Comparison of ENCODE assay signal across 10 cellular contexts in the genomic region with DNA sequence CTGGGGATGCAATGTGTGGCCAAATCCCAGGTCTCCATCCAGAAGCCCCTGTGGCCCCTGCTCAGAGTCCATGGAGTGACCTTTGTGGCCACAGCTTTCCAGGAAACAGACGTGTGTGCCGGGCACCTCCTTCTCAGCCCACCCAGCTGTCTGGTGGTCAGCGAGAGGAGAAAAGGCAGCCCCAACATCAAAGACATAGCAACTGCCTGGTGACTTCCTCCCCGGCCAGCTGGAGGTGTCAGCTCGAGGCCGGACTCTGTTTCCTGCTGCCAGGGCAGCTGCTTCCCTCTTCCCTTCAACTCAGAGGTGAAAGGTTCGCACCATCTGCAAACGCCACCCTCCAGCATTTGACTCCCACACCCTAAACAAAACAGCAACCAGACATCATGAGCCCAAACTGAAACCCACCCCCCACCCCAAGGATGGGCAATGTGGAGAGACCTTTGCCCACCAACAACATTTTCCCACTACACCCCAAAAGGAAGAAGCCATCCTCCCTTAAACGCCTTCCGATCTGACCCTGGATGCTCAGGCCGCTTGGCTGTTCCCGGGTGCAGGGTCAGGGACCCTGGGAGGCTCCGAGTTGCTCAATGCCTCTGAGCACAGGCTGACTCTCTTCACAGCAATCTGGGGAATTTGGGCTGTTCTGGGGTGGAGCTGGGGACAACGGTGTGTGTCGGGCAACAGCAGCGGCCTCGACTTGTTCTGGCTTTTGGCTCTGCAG.
DNase-seq lines count a peak whose midpoint lies in the region; ATAC-seq, FAIRE-seq and TF ChIP-seq lines count a peak whose summit lies in the region.
"Had no signal": no experiment of that assay in that cellular context is flagged by ENCODE, and none has a peak within 500 bp of the region (broad histone marks: within the 10 kb centered on the region; RNA-seq: fewer than 3 reads in every experiment).

No MANE protein-coding gene starts in this region.

- no peaks in the 10 kb centered on the region for H3K36me3 ChIP-seq in stomach

- ATAC-seq in left ventricle myocardium superior, result no peak
- ATAC-seq in GM21576 (IDR thresholded peaks at IDR 0.05; ENCODE audit: unreplicated experiment), result no peak

- no peak for TF ChIP-seq CTCF in WI38 (IDR thresholded peaks at IDR 0.05; ENCODE audit: low read depth, low read length)
- TF ChIP-seq CTCF in stomach (IDR thresholded peaks at IDR 0.05), result no peak

- peaks cover 13 to 51% (median 23%) of the 10 kb centered on the region in 4 donors for H3K4me1 ChIP-seq in stomach

- H3K9me3 ChIP-seq in stomach, result no peaks in the 10 kb centered on the region

- no peaks in the 10 kb centered on the region for H3K27me3 ChIP-seq in stomach

- FAIRE-seq in RCC 7860 (lab: Jason Lieb, UNC), result no peak

- peak overlapping the region; percentile 18 to 76 (median 66) for H3K27ac ChIP-seq in stomach

- peak; percentile 96 for DNase-seq in HCEC 1CT
- peak; percentile 52 for DNase-seq in left ventricle myocardium superior
- no peak for DNase-seq in stomach
- no peak for DNase-seq in activated CD8-positive, alpha-beta memory T cell treated with anti-CD3 and anti-CD28 coated beads, Interleukin-2, amount 50 U/mL, for 4 hours
- no peak for DNase-seq in stimulated activated CD4-positive, alpha-beta T cell treated with anti-CD3 and anti-CD28 coated beads, Interleukin-15, amount 100 ng/mL, for 24 hours
- no peak for DNase-seq in RCC 7860 (ENCODE audit: low spot score)
- DNase-seq: activated CD8-positive, alpha-beta memory T cell treated with anti-CD3 and anti-CD28 coated beads, Interleukin-2, amount 50 U/mL, for 48 hours; NCI-H510A had no signal

- no peak for TF ChIP-seq POLR2A in stomach (IDR thresholded peaks at IDR 0.05)

- no peak for TF ChIP-seq EP300 in stomach (IDR thresholded peaks at IDR 0.05)

- WGBS in stomach, 5 donors, result 56 to 68% (median 67%) methylated on average over 15 to 17 of the region's 17 CpGs

- H3K4me3 ChIP-seq in WI38 (ENCODE audit: low read depth, low read length) (peak overlapping the region; percentile 30; the same call in 1 of the 2 replicates), stomach (no peak overlapping the region)

- intact Hi-C loops in left ventricle myocardium superior (cut with micrococcal nuclease) (no loop called here), stomach (cut with DNase I; ENCODE audit: low total_unique reads) (no loop called here)

Comparison
In these comparisons a context has a peak if more than half of its experiments do, and no peak if none do; other contexts are left out.
1. DNase-seq: peak in HCEC 1CT (single experiment) and left ventricle myocardium superior (single experiment); none in stomach (single experiment), activated CD8-positive, alpha-beta memory T cell treated with anti-CD3 and anti-CD28 coated beads, Interleukin-2, amount 50 U/mL, for 4 hours (single experiment), stimulated activated CD4-positive, alpha-beta T cell treated with anti-CD3 and anti-CD28 coated beads, Interleukin-15, amount 100 ng/mL, for 24 hours (single experiment) and RCC 7860 (single experiment).